17 cellular contexts compared by ENCODE assay signal in the genomic region with DNA sequence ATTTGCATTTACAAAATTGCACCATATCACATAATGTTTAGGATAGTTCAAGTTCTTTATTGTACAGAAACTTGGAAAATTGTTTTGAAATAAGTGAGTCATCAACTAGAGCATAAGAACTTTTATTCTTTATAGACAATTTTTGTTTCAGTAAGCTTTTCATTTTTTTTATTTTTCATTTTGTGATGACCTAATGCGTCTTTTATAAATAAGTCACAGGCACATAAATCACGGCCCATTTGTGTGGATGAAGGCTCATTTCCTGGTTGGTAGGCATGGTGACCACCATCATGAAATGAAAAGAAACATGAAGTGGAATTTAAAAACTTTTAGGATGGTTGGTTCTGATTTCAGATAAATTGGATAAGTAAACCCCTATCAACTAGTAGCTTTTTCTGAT. TPM values are rescaled to one million over a fixed set of nuclear protein-coding genes. Genes with fewer than 3 reads are reported as not detected.
A peak's percentile ranks its signal among the peaks of the same experiment; 100 is the strongest.
DNase-seq lines count a peak whose midpoint lies in the region; FAIRE-seq and TF ChIP-seq lines count a peak whose summit lies in the region.
"Had no signal": no experiment of that assay in that cellular context is flagged by ENCODE, and none has a peak within 500 bp of the region (broad histone marks: within the 10 kb centered on the region; RNA-seq: fewer than 3 reads in every experiment).

No MANE protein-coding gene starts in this region.

- H3K4me1 ChIP-seq in SJSA1 (replicated peaks) (peaks cover 29% of the 10 kb centered on the region), kidney (ENCODE audit: control insufficient read depth in 1 of 2, insufficient read depth in 1 of 2, low read depth in 1 of 2, low read length in 2 of 2) (no peaks in the 10 kb centered on the region)
- H3K4me1 ChIP-seq: Caco-2 had no signal

- H3K27me3 ChIP-seq in SJSA1 (replicated peaks), result no peaks in the 10 kb centered on the region

- DNase-seq in EL (peak; percentile 7), M059J (ENCODE audit: low read depth) (peak; percentile 47), SJSA1 (ENCODE audit: low read depth in 1 of 2, low spot score in 2 of 2) (no peak), kidney (no peak), NCI-H2029 (lab: John Stamatoyannopoulos, UW) (no peak), T-helper 2 cell (no peak)
- DNase-seq in stimulated activated CD4-positive, alpha-beta T cell treated with anti-CD3 and anti-CD28 coated beads, Interleukin-1b, Interleukin-23, amount 100 ng/mL, for 48 hours, result no peak
- DNase-seq: AML-193; Caco-2; CD4-positive, alpha-beta T cell; GF-D8; H9; KG1 had no signal

- H3K4me3 ChIP-seq in SJSA1, result no peak overlapping the region
- no peak overlapping the region for H3K4me3 ChIP-seq in kidney (ENCODE audit: low read length in 2 of 2)

- no peak for TF ChIP-seq CTCF in kidney (IDR thresholded peaks at IDR 0.05; ENCODE audit: borderline replicate concordance, extremely low read depth, insufficient read depth)

- no peak overlapping the region for H3K9ac ChIP-seq in kidney (ENCODE audit: low read length in 2 of 2)

- intact Hi-C loops in kidney (cut with DNase I), result no loop called here

- H3K27ac ChIP-seq in SJSA1, result 0 out of 2 replicates have a peak overlapping the region, but pooled peaks have one; percentile 3
- H3K27ac ChIP-seq in kidney (ENCODE audit: low read depth in 2 of 2, low read length in 2 of 2), result no peak overlapping the region
- H3K27ac ChIP-seq: C4-2B had no signal

- H3K36me3 ChIP-seq in SJSA1 (no peaks in the 10 kb centered on the region), kidney (ENCODE audit: control insufficient read depth in 1 of 2, insufficient read depth in 2 of 2, low read length in 2 of 2) (no peaks in the 10 kb centered on the region)

- FAIRE-seq in kidney (lab: Jason Lieb, UNC), result peak; percentile 81
- FAIRE-seq: D721Med, H1, HTR-8/SVneo had no signal

- H3K9me3 ChIP-seq in SJSA1 (replicated peaks) (no peaks in the 10 kb centered on the region), kidney (ENCODE audit: control insufficient read depth in 1 of 2, low read length in 2 of 2) (no peaks in the 10 kb centered on the region)
- H3K9me3 ChIP-seq: Caco-2 had no signal

RNA-seq across cellular contexts. Expression of a gene that starts 39.3 kb away (rescaled TPM):
- total RNA-seq in M059J (2014; rRNA removed; shearing (Covaris generic)), result not detected in 2 replicates
- total RNA-seq in SJSA1 (2014; rRNA removed; shearing (Covaris generic)), result 0.09 TPM in 1 of 2 replicates, not detected in the other
- 10.4 TPM for total RNA-seq in kidney
- polyA plus RNA-seq in kidney (ENCODE audit: insufficient read depth, low read depth, low replicate concordance), result 8.7 TPM
- total RNA-seq: Caco-2; CD4-positive, alpha-beta T cell had no signal

Comparison
In these comparisons a context has a peak if more than half of its experiments do, and no peak if none do; other contexts are left out.
1. DNase-seq: peak in EL (single experiment) and M059J (single experiment); none in SJSA1 (0 of 2), kidney (single experiment), stimulated activated CD4-positive, alpha-beta T cell treated with anti-CD3 and anti-CD28 coated beads, Interleukin-1b, Interleukin-23, amount 100 ng/mL, for 48 hours (single experiment), NCI-H2029 (single experiment) and T-helper 2 cell (0 of 5).
2. RNA of a gene that starts 39.3 kb away (total RNA-seq): 10.4 TPM in kidney (single experiment); 0.09 TPM in SJSA1 and not detected in M059J; every median in the first group is over 10 times any median in the second.